In the genomic region with DNA sequence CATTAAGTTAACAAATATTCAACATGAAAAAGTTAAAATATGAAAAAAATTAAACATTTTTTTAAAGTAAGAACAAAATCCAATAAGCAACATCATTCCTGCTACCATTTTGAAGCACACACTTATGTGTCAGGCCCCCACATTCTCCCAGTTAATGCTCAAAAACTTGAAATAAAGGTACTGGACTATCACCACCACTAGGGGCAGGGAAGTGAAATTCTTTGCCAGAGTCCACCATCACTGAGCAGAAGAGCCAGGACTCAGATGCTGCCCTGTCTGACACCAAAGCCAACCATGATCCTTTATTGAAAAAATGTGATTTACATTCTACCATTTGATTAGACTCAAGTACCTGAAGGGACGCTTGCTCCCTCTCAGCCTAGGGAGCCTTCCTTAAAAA, we compare ENCODE assay signal across 1 cellular context.
TF ChIP-seq lines count a peak whose summit lies in the region.

No MANE protein-coding gene starts in this region.

TF ChIP-seq in neural cell, 6 proteins besides CTCF, POLR2A, EP300 and RAD21 (continued from another document):
- TF ChIP-seq, protein P1, sequence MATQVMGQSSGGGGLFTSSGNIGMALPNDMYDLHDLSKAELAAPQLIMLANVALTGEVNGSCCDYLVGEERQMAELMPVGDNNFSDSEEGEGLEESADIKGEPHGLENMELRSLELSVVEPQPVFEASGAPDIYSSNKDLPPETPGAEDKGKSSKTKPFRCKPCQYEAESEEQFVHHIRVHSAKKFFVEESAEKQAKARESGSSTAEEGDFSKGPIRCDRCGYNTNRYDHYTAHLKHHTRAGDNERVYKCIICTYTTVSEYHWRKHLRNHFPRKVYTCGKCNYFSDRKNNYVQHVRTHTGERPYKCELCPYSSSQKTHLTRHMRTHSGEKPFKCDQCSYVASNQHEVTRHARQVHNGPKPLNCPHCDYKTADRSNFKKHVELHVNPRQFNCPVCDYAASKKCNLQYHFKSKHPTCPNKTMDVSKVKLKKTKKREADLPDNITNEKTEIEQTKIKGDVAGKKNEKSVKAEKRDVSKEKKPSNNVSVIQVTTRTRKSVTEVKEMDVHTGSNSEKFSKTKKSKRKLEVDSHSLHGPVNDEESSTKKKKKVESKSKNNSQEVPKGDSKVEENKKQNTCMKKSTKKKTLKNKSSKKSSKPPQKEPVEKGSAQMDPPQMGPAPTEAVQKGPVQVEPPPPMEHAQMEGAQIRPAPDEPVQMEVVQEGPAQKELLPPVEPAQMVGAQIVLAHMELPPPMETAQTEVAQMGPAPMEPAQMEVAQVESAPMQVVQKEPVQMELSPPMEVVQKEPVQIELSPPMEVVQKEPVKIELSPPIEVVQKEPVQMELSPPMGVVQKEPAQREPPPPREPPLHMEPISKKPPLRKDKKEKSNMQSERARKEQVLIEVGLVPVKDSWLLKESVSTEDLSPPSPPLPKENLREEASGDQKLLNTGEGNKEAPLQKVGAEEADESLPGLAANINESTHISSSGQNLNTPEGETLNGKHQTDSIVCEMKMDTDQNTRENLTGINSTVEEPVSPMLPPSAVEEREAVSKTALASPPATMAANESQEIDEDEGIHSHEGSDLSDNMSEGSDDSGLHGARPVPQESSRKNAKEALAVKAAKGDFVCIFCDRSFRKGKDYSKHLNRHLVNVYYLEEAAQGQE (IDR thresholded peaks at IDR 0.05; ENCODE audit: borderline replicate concordance): no peak
- TF ChIP-seq POLR2AphosphoS5 (IDR thresholded peaks at IDR 0.05) (no peak), SMC3 (conservative IDR thresholded peaks at IDR 0.05; ENCODE audit: poor library complexity) (no peak), MXI1 (conservative IDR thresholded peaks at IDR 0.05; ENCODE audit: poor library complexity, severe bottlenecking) (no peak)
